In genomic region chr1:89686520-89686919, GRCh38 we compare ENCODE assay signal across 26 cellular contexts. TPM values are rescaled to one million over a fixed set of nuclear protein-coding genes. Genes with fewer than 3 reads are reported as not detected.
DNase-seq lines count a peak whose midpoint lies in the region; ATAC-seq and TF ChIP-seq lines count a peak whose summit lies in the region.
"Had no signal": no experiment of that assay in that cellular context is flagged by ENCODE, and none has a peak within 500 bp of the region (broad histone marks: within the 10 kb centered on the region; RNA-seq: fewer than 3 reads in every experiment).

No MANE protein-coding gene starts in this region.

- H3K9ac ChIP-seq in BLaER1 treated with 17β-estradiol and CSF1 and Interleukin-3, amounts not matched to agents 10 nM and 100 nM, result no peak overlapping the region

- H3K27ac Mint-ChIP-seq in activated CD4-positive, alpha-beta T cell treated with anti-CD3 and anti-CD28 coated beads for 36 hours, result peak overlapping the region; percentile 91
- H3K27ac Mint-ChIP-seq: memory B cell had no signal

- no peak overlapping the region for H3K4me3 Mint-ChIP-seq in activated CD4-positive, alpha-beta T cell treated with anti-CD3 and anti-CD28 coated beads for 36 hours
- H3K4me3 Mint-ChIP-seq: memory B cell had no signal

- no peaks in the 10 kb centered on the region for H3K27me3 Mint-ChIP-seq in activated CD4-positive, alpha-beta T cell treated with anti-CD3 and anti-CD28 coated beads for 36 hours
- H3K27me3 Mint-ChIP-seq: memory B cell had no signal

- POLR2A ChIA-PET in activated CD4-positive, alpha-beta T cell treated with anti-CD3 and anti-CD28 coated beads for 36 hours (lab: Charles Lee), result interaction anchor here (0.6 to 1.4 kb wide), 4 partner anchors 14 to 371 kb away, joined by 3 to 5 read pairs (median 3); no protein-coding TSS in a partner anchor

- ATAC-seq in activated CD4-positive, alpha-beta T cell treated with anti-CD3 and anti-CD28 coated beads for 36 hours, result peak; percentile 55
- ATAC-seq in HG02610 (IDR thresholded peaks at IDR 0.05; ENCODE audit: unreplicated experiment) (no peak), HG03159 (IDR thresholded peaks at IDR 0.05; ENCODE audit: unreplicated experiment) (no peak)
- ATAC-seq: foreskin keratinocyte had no signal

- CTCF ChIA-PET in activated CD4-positive, alpha-beta T cell treated with anti-CD3 and anti-CD28 coated beads for 36 hours (lab: Charles Lee), result interaction anchor here (0.7 to 2.7 kb wide), 11 partner anchors 8 to 202 kb away, joined by 3 to 17 read pairs (median 4); no protein-coding TSS in a partner anchor

- peaks cover 33 to 86% (median 67%) of the 10 kb centered on the region in 10 experiments for H3K4me1 ChIP-seq in BLaER1 treated with 17β-estradiol and CSF1 and Interleukin-3, amounts not matched to agents 10 nM and 100 nM
- H3K4me1 ChIP-seq: BE2C, foreskin keratinocyte, uterus had no signal

- H3K9me3 ChIP-seq in BLaER1 treated with 17β-estradiol and CSF1 and Interleukin-3, amounts not matched to agents 10 nM and 100 nM (replicated peaks in 1 of 11), result peaks cover 0 to 82% (median 64%) of the 10 kb centered on the region in 11 experiments; a peak in 19 of 22 replicates
- H3K9me3 ChIP-seq: BE2C, uterus had no signal

- peaks cover 68% of the 10 kb centered on the region for H3K4me1 Mint-ChIP-seq in activated CD4-positive, alpha-beta T cell treated with anti-CD3 and anti-CD28 coated beads for 36 hours
- H3K4me1 Mint-ChIP-seq: memory B cell had no signal

- no peak for TF ChIP-seq CTCF in epithelial cell of esophagus (IDR thresholded peaks at IDR 0.05; ENCODE audit: insufficient read depth, low read depth, low read length, missing control alignments)

- intact Hi-C loops in activated CD4-positive, alpha-beta T cell treated with anti-CD3 and anti-CD28 coated beads for 36 hours (cut with DNase I, micrococcal nuclease), result loop anchor here in 1 of 2 experiments (2.0 to 5.0 kb wide), 2 partner anchors 16 to 49 kb away; no protein-coding TSS in a partner anchor

- DNase-seq in activated CD4-positive, alpha-beta T cell treated with anti-CD3 and anti-CD28 coated beads for 36 hours, result no peak
- DNase-seq in activated CD4-positive, alpha-beta T cell treated with anti-CD3 and anti-CD28 coated beads, Interleukin-2, amount 50 U/mL, for 1 hour, result no peak
- DNase-seq in NCI-H510A (lab: John Stamatoyannopoulos, UW), result peak; percentile 28
- peak; percentile 54 for DNase-seq in epithelial cell of esophagus (ENCODE audit: low read depth)
- DNase-seq in EL, result no peak
- DNase-seq: activated effector memory CD4-positive, alpha-beta T cell treated with Interleukin-2 at 50 U/mL for 16 hours; anterior cingulate cortex; BE2C; central memory CD4-positive, alpha-beta T cell; GDM1; GOT3; MM.1S; NCI-H1436 treated with DMSO at 0.1 percent for 48 hours; NCI-H2171 treated with DMSO at 0.1 percent for 48 hours; NCI-H748 treated with DMSO at 0.1 percent for 48 hours; occipital lobe; OCI-M1; Right ventricle myocardium superior; spleen; stimulated activated CD8-positive, alpha-beta memory T cell treated with anti-CD3 and anti-CD28 coated beads, Interleukin-4, amount 100 ng/mL, for 48 hours; uterus had no signal

- H3K27ac ChIP-seq in BLaER1 treated with 17β-estradiol and CSF1 and Interleukin-3, amounts not matched to agents 10 nM and 100 nM, result peak overlapping the region in 8 of 11 experiments; percentile 14 to 100 (median 94); a peak in 12 of 22 replicates
- H3K27ac ChIP-seq: foreskin keratinocyte, spleen, uterus had no signal

- peak overlapping the region in 6 of 11 experiments; percentile 12 to 90 (median 51); a peak in 8 of 22 replicates for H3K4me2 ChIP-seq in BLaER1 treated with 17β-estradiol and CSF1 and Interleukin-3, amounts not matched to agents 10 nM and 100 nM

- H3K9me3 Mint-ChIP-seq in activated CD4-positive, alpha-beta T cell treated with anti-CD3 and anti-CD28 coated beads for 36 hours (ENCODE audit: low read depth), result peaks cover 7% of the 10 kb centered on the region
- H3K9me3 Mint-ChIP-seq: memory B cell had no signal

- H3K27me3 ChIP-seq in BLaER1 treated with 17β-estradiol and CSF1 and Interleukin-3, amounts not matched to agents 10 nM and 100 nM, result no peaks in the 10 kb centered on the region
- H3K27me3 ChIP-seq: BE2C, foreskin keratinocyte, spleen, uterus had no signal

- H3K4me3 ChIP-seq in BLaER1 treated with 17β-estradiol and CSF1 and Interleukin-3, amounts not matched to agents 10 nM and 100 nM, result no peak overlapping the region
- H3K4me3 ChIP-seq in epithelial cell of esophagus (ENCODE audit: low read length), result no peak overlapping the region
- H3K4me3 ChIP-seq: spleen, uterus had no signal

- peaks cover 0 to 20% (median 7%) of the 10 kb centered on the region in 11 experiments; a peak in 8 of 22 replicates for H4K20me1 ChIP-seq in BLaER1 treated with 17β-estradiol and CSF1 and Interleukin-3, amounts not matched to agents 10 nM and 100 nM

- peaks cover 78% of the 10 kb centered on the region for H3K36me3 Mint-ChIP-seq in activated CD4-positive, alpha-beta T cell treated with anti-CD3 and anti-CD28 coated beads for 36 hours (ENCODE audit: low read depth)

- H3K36me3 ChIP-seq in BLaER1 treated with 17β-estradiol and CSF1 and Interleukin-3, amounts not matched to agents 10 nM and 100 nM, result peaks cover 44 to 100% (median 99%) of the 10 kb centered on the region in 11 experiments
- H3K36me3 ChIP-seq: BE2C, uterus had no signal

RNA-seq across cellular contexts. Expression of gene LRRC8C, which starts 53.6 kb away (rescaled TPM):
- 10 to 100 TPM; 31.5 to 37.1 TPM for total RNA-seq in activated CD4-positive, alpha-beta T cell treated with anti-CD3 and anti-CD28 coated beads for 36 hours

Comparison
In these comparisons a context has a peak if more than half of its experiments do, and no peak if none do; other contexts are left out.
1. DNase-seq: peak in NCI-H510A (single experiment) and epithelial cell of esophagus (single experiment); none in activated CD4-positive, alpha-beta T cell treated with anti-CD3 and anti-CD28 coated beads for 36 hours (single experiment), activated CD4-positive, alpha-beta T cell treated with anti-CD3 and anti-CD28 coated beads, Interleukin-2, amount 50 U/mL, for 1 hour (single experiment) and EL (single experiment).